In the genomic region with DNA sequence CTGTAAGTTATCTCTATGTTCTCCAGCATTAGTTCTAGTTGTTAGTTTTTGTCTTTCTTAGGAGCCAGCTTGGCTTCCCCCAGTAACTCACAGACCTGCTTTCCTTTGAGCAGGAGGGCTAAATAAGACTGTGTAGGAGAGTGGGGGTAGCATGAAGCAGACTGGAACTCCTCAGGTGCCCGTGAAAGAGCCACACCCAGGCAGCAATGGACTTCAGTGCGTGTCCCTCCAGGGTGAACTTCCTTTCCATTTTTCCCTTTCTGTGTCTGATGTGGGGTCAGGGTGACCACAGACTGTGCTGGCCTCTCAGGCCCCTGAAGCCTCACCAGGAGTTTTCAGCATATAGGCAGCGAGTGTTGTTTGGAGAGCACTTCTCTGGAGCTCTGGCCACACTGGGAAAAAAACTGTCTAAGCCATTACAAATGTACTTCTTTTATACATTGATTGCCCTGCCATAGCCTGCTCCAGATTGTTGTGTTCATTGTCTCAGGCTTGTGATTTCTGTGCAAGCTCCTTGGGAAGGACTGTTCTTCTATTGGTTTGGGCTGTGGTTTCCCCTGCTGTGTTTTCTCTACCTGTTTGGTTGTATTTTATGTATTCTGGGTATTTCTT, we compare ENCODE assay signal across 24 cellular contexts. TPM values are rescaled to one million over a fixed set of nuclear protein-coding genes. Genes with fewer than 3 reads are reported as not detected.
DNase-seq lines count a peak whose midpoint lies in the region; ATAC-seq and TF ChIP-seq lines count a peak whose summit lies in the region.
"Had no signal": no experiment of that assay in that cellular context is flagged by ENCODE, and none has a peak within 500 bp of the region (broad histone marks: within the 10 kb centered on the region; RNA-seq: fewer than 3 reads in every experiment).

No MANE protein-coding gene starts in this region.

- no peaks in the 10 kb centered on the region for H3K36me3 ChIP-seq in left lung
- no peaks in the 10 kb centered on the region for H3K36me3 ChIP-seq in CD4-positive, alpha-beta memory T cell (ENCODE audit: insufficient read depth, low read length)
- H3K36me3 ChIP-seq: esophagus squamous epithelium, gastrocnemius medialis, SJSA1 had no signal

- no peaks in the 10 kb centered on the region for H3K27me3 ChIP-seq in left lung
- H3K27me3 ChIP-seq in CD4-positive, alpha-beta memory T cell (ENCODE audit: insufficient read depth, low read length), result no peaks in the 10 kb centered on the region
- H3K27me3 ChIP-seq: esophagus squamous epithelium, gastrocnemius medialis, SJSA1 had no signal

- DNase-seq in DMS153 treated with DMSO at 0.1 percent for 48 hours (lab: John Stamatoyannopoulos, UW; ENCODE audit: unreplicated experiment) (peak; percentile 12), DMS153 (lab: John Stamatoyannopoulos, UW) (no peak), left lung (no peak), progenitor cell of endocrine pancreas (ENCODE audit: low spot score, unreplicated experiment) (no peak), AG08395 (ENCODE audit: low spot score) (no peak), globus pallidus (ENCODE audit: low spot score) (no peak)
- DNase-seq in activated naive CD8-positive, alpha-beta T cell treated with anti-CD3 and anti-CD28 coated beads for 36 hours, result no peak
- no peak for DNase-seq in CD4-positive, alpha-beta memory T cell
- DNase-seq: activated CD4-positive, alpha-beta T cell treated with anti-CD3 and anti-CD28 coated beads, Interleukin-2, amount 50 U/mL, for 1 hour; AML-193; CD8-positive, alpha-beta memory T cell; esophagus squamous epithelium; gastrocnemius medialis; midbrain; NCI-H446; stimulated activated CD4-positive, alpha-beta T cell treated with anti-CD3 and anti-CD28 coated beads, Interleukin-2, amount 100 ng/mL, for 24 hours; stimulated activated naive CD4-positive, alpha-beta T cell; T-helper 2 cell had no signal

- ATAC-seq in left lung, result peak; percentile 39
- ATAC-seq: gastrocnemius medialis, GM12878 had no signal

- POLR2A ChIA-PET in CD4-positive, alpha-beta memory T cell (lab: Charles Lee; ENCODE audit: partially characterized antibody), result no interaction called here

- no peak overlapping the region for H3K4me3 Mint-ChIP-seq in activated naive CD8-positive, alpha-beta T cell treated with anti-CD3 and anti-CD28 coated beads for 36 hours
- no peak overlapping the region for H3K4me3 Mint-ChIP-seq in progenitor cell of endocrine pancreas (ENCODE audit: low read depth)
- no peak overlapping the region for H3K4me3 Mint-ChIP-seq in CD4-positive, alpha-beta memory T cell
- H3K4me3 Mint-ChIP-seq: brain; CD8-positive, alpha-beta memory T cell; neural crest cell had no signal

- no peak overlapping the region for H3K4me3 ChIP-seq in left lung
- H3K4me3 ChIP-seq in CD4-positive, alpha-beta memory T cell (ENCODE audit: low read length in 2 of 2), result no peak overlapping the region
- H3K4me3 ChIP-seq: esophagus squamous epithelium, gastrocnemius medialis, GM12878, SJSA1 had no signal

- H3K9me3 Mint-ChIP-seq in activated naive CD8-positive, alpha-beta T cell treated with anti-CD3 and anti-CD28 coated beads for 36 hours, result peaks cover 7% of the 10 kb centered on the region
- H3K9me3 Mint-ChIP-seq in progenitor cell of endocrine pancreas (ENCODE audit: low read depth), result peaks cover 6% of the 10 kb centered on the region
- no peaks in the 10 kb centered on the region for H3K9me3 Mint-ChIP-seq in CD4-positive, alpha-beta memory T cell
- H3K9me3 Mint-ChIP-seq: activated T-helper 2 cell treated with anti-CD3 and anti-CD28 coated beads, Interferon-gamma antibody, Interleukin-2, Interleukin-4, amounts not matched to agents 10 μg/mL and 5 μg/mL and 100 μg/mL, durations not matched to agents 14 hours and 24 hours and 36 hours; neural crest cell had no signal

- CTCF ChIA-PET in CD4-positive, alpha-beta memory T cell (lab: Charles Lee; ENCODE audit: partially characterized antibody), result no interaction called here

- H3K27me3 Mint-ChIP-seq in activated naive CD8-positive, alpha-beta T cell treated with anti-CD3 and anti-CD28 coated beads for 36 hours, result no peaks in the 10 kb centered on the region
- no peaks in the 10 kb centered on the region for H3K27me3 Mint-ChIP-seq in progenitor cell of endocrine pancreas
- H3K27me3 Mint-ChIP-seq in CD4-positive, alpha-beta memory T cell, result peaks cover 0 to 1% of the 10 kb centered on the region in 2 donors
- H3K27me3 Mint-ChIP-seq: brain had no signal

- H3K9me3 ChIP-seq in left lung, result no peaks in the 10 kb centered on the region
- no peaks in the 10 kb centered on the region for H3K9me3 ChIP-seq in CD4-positive, alpha-beta memory T cell (ENCODE audit: control insufficient read depth in 1 of 2, low read length in 2 of 2)
- H3K9me3 ChIP-seq: esophagus squamous epithelium, gastrocnemius medialis, SJSA1 had no signal

- H3K4me1 Mint-ChIP-seq in activated naive CD8-positive, alpha-beta T cell treated with anti-CD3 and anti-CD28 coated beads for 36 hours, result peaks cover 19% of the 10 kb centered on the region
- peaks cover 44% of the 10 kb centered on the region for H3K4me1 Mint-ChIP-seq in progenitor cell of endocrine pancreas (ENCODE audit: low read depth)
- H3K4me1 Mint-ChIP-seq in CD4-positive, alpha-beta memory T cell, result no peaks in the 10 kb centered on the region

- H3K27ac Mint-ChIP-seq in activated naive CD8-positive, alpha-beta T cell treated with anti-CD3 and anti-CD28 coated beads for 36 hours, result peak overlapping the region; percentile 46
- peak overlapping the region; percentile 85 for H3K27ac Mint-ChIP-seq in progenitor cell of endocrine pancreas
- no peak overlapping the region for H3K27ac Mint-ChIP-seq in CD4-positive, alpha-beta memory T cell
- H3K27ac Mint-ChIP-seq: activated T-helper 2 cell treated with anti-CD3 and anti-CD28 coated beads, Interferon-gamma antibody, Interleukin-2, Interleukin-4, amounts not matched to agents 10 μg/mL and 5 μg/mL and 100 μg/mL, durations not matched to agents 14 hours and 24 hours and 36 hours; CD8-positive, alpha-beta memory T cell had no signal

- TF ChIP-seq CTCF in left lung (IDR thresholded peaks at IDR 0.05), result no peak
- TF ChIP-seq CTCF in progenitor cell of endocrine pancreas (IDR thresholded peaks at IDR 0.05; ENCODE audit: unreplicated experiment), result no peak

- H3K4me1 ChIP-seq in left lung, result peaks cover 5 to 12% of the 10 kb centered on the region in 2 donors
- H3K4me1 ChIP-seq in CD4-positive, alpha-beta memory T cell (ENCODE audit: insufficient read depth, low read length), result no peaks in the 10 kb centered on the region
- H3K4me1 ChIP-seq: SJSA1 had no signal

- H3K36me3 Mint-ChIP-seq in activated naive CD8-positive, alpha-beta T cell treated with anti-CD3 and anti-CD28 coated beads for 36 hours, result peaks cover 19% of the 10 kb centered on the region
- peaks cover 24% of the 10 kb centered on the region for H3K36me3 Mint-ChIP-seq in progenitor cell of endocrine pancreas (ENCODE audit: insufficient read depth)
- no peaks in the 10 kb centered on the region for H3K36me3 Mint-ChIP-seq in CD4-positive, alpha-beta memory T cell

- H3K27ac ChIP-seq in left lung, result no peak overlapping the region
- no peak overlapping the region for H3K27ac ChIP-seq in CD4-positive, alpha-beta memory T cell (ENCODE audit: low read depth, low read length)
- H3K27ac ChIP-seq: 22Rv1, esophagus squamous epithelium, SJSA1 had no signal

- intact Hi-C loops in left lung (cut with DNase I), result no loop called here
- intact Hi-C loops in CD4-positive, alpha-beta memory T cell (cut with micrococcal nuclease), result no loop called here

RNA-seq across cellular contexts. Expression of gene SH3BGRL2, which starts 55.7 kb away (rescaled TPM):
- total RNA-seq in activated naive CD8-positive, alpha-beta T cell treated with anti-CD3 and anti-CD28 coated beads for 36 hours, result 1 to 10 TPM; 5.1 to 5.2 TPM
- total RNA-seq in left lung (10 to 100 TPM; 22.0 to 22.4 TPM), progenitor cell of endocrine pancreas (47.4 and 49.1 TPM in 2 replicates)
- total RNA-seq in CD4-positive, alpha-beta memory T cell, result under 1 TPM; 0.41 to 0.50 TPM
- polyA plus RNA-seq in CD4-positive, alpha-beta memory T cell, result under 1 TPM; 0.07 to 0.15 TPM

Comparison
In these comparisons a context has a peak if more than half of its experiments do, and no peak if none do; other contexts are left out.
1. H3K27ac Mint-ChIP-seq: peak in activated naive CD8-positive, alpha-beta T cell treated with anti-CD3 and anti-CD28 coated beads for 36 hours (single experiment) and progenitor cell of endocrine pancreas (single experiment); none in CD4-positive, alpha-beta memory T cell (0 of 7).
2. RNA of gene SH3BGRL2, which starts 55.7 kb away (total RNA-seq): 47.4 to 49.1 TPM in progenitor cell of endocrine pancreas, 22.0 to 22.4 TPM in left lung and 5.1 to 5.2 TPM in activated naive CD8-positive, alpha-beta T cell treated with anti-CD3 and anti-CD28 coated beads for 36 hours; 0.41 to 0.50 TPM in CD4-positive, alpha-beta memory T cell; every median in the first group is over 4 times any median in the second.